Comparison of ENCODE assay signal across 1 cellular context in the genomic region with DNA sequence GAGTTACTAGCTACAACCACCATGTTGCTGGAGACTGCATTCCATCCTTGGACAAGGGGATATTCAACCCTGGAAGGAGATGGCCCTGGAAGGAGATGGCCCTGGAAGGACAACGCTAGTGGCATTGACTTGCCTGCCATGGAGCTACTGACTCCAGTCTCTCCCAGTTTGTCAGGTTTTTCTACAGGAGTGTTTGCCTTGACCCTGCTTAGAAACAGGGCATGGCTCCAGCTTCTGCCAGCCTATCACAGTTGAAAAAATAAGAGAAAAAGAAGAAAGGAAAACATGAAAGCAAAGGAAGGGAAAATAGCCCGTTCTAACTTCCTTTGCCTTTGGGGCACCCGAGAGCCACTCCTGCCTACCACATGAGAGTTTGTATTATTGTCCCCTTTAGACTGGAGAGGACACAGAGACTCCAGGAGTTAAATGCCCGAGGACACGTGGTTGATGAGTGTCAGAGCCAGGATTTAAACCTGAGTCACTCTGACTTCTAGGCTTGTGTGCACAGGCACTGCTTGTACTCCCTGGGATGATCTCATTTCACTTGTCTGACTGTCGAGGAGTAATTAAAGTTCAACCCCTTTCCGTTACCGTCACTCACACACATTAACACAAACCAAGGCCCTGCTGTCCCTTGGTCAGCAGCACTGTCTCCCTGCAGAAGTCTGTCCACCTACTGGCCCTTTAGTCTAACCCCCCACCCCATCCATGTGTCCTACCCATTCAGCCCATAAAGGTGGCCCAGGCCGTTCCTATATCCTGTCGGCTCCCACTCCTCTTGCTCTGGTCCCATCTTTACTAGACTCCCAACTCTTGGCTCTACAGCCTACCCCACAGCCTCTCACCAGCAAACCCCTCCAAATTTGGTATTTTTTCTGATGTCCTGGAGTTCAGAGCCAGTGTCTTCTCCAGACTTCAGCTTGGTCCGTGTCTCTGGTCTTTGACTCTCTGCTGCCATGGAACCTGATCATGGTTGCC.
TF ChIP-seq lines count a peak whose summit lies in the region.

No MANE protein-coding gene starts in this region.

TF ChIP-seq in endothelial cell of umbilical vein, 7 proteins besides CTCF, POLR2A, EP300 and RAD21:
- TF ChIP-seq FOS (IDR thresholded peaks at IDR 0.05; ENCODE audit: borderline replicate concordance, insufficient read depth, low read length), result peak; percentile 61
- no peak for TF ChIP-seq EZH2 (IDR thresholded peaks at IDR 0.05; ENCODE audit: borderline replicate concordance, low read depth, low read length, severe bottlenecking)
- TF ChIP-seq, protein P1, sequence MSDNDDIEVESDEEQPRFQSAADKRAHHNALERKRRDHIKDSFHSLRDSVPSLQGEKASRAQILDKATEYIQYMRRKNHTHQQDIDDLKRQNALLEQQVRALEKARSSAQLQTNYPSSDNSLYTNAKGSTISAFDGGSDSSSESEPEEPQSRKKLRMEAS (IDR thresholded peaks at IDR 0.05; ENCODE audit: insufficient read depth, insufficient read length), result peak; percentile 63
- TF ChIP-seq POLR2AphosphoS5 (IDR thresholded peaks at IDR 0.05; ENCODE audit: insufficient read depth, low read depth, low read length), result peak; percentile 20
- TF ChIP-seq MYC (IDR thresholded peaks at IDR 0.05; ENCODE audit: low read depth, low read length), result peak; percentile 19
- no peak for TF ChIP-seq GATA2 (IDR thresholded peaks at IDR 0.05; ENCODE audit: insufficient read depth, insufficient read length, low read depth, low read length)
- TF ChIP-seq JUN (IDR thresholded peaks at IDR 0.05; ENCODE audit: borderline replicate concordance, insufficient read depth, insufficient read length, low read depth), result peak; percentile 64
